ENCODE assay signal across 9 cellular contexts in the genomic region with DNA sequence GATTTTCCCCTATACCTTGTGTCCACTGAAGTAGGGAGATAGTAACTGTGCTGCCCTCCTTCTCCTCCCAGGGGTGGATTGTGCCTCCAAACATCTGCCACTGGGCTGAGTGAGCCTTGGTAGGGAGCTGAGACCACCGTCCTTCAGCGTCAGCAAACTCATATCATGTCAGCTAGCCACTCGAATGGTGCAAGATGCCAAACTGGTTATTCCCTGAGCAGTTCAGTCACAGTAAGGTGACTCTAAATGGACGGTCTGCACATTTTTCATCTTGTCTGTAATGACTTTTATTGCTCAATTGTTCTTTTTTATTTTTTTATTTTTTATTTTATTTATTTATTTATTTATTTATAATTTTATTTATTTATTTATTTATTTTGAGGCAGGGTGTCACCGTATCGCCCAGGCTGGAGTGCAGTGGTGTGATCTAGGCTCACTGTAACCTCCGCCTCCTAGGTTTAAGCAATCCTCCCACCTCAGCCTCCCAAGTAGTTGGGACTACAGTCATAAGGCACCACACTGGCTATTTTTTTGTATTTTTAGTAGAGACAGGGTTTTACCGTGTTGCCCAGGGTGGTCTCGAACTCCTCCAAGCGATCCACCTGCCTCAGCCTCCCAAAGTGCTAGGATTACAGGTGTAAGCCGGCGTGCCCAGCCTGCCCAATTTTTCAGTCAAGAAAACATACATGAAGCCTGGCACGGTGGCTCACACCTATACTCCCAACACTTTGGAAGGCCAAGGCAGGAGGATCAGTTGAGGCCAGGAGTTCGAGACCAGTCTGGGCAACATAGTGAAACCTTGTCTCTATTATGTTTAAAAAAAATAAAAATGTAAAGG. TPM values are rescaled to one million over a fixed set of nuclear protein-coding genes. Genes with fewer than 3 reads are reported as not detected.
DNase-seq lines count a peak whose midpoint lies in the region; ATAC-seq and TF ChIP-seq lines count a peak whose summit lies in the region.
"Had no signal": no experiment of that assay in that cellular context is flagged by ENCODE, and none has a peak within 500 bp of the region (broad histone marks: within the 10 kb centered on the region; RNA-seq: fewer than 3 reads in every experiment).

No MANE protein-coding gene starts in this region.

- TF ChIP-seq CTCF in HEK293 (tag by site-specific recombination; IDR thresholded peaks at IDR 0.05) (no peak), right atrium auricular region (IDR thresholded peaks at IDR 0.05) (no peak), glutamatergic neuron (IDR thresholded peaks at IDR 0.05; ENCODE audit: partially characterized antibody, unreplicated experiment) (no peak)
- no peak for TF ChIP-seq CTCF in activated CD8-positive, alpha-beta T cell treated with anti-CD3 and anti-CD28 coated beads for 36 hours (IDR thresholded peaks at IDR 0.05)

- no peak for ATAC-seq in activated CD8-positive, alpha-beta T cell treated with anti-CD3 and anti-CD28 coated beads for 36 hours
- ATAC-seq in stimulated activated effector memory CD8-positive, alpha-beta T cell treated with anti-CD3 and anti-CD28 coated beads, Interleukin-12 subunit alpha, Interleukin-12 subunit beta, amount 100 ng/mL, for 72 hours = no peak
- ATAC-seq in HG03460 (IDR thresholded peaks at IDR 0.05; ENCODE audit: unreplicated experiment) = no peak

- H3K27me3 Mint-ChIP-seq in activated CD8-positive, alpha-beta T cell treated with anti-CD3 and anti-CD28 coated beads for 36 hours = no peaks in the 10 kb centered on the region
- H3K27me3 Mint-ChIP-seq in glutamatergic neuron (ENCODE audit: unreplicated experiment) = no peaks in the 10 kb centered on the region

- peaks cover 51% of the 10 kb centered on the region for H3K4me1 Mint-ChIP-seq in activated CD8-positive, alpha-beta T cell treated with anti-CD3 and anti-CD28 coated beads for 36 hours (ENCODE audit: low read depth)
- H3K4me1 Mint-ChIP-seq in stimulated activated effector memory CD8-positive, alpha-beta T cell treated with anti-CD3 and anti-CD28 coated beads, Interleukin-12 subunit alpha, Interleukin-12 subunit beta, amount 100 ng/mL, for 72 hours = peaks cover 37% of the 10 kb centered on the region
- no peaks in the 10 kb centered on the region for H3K4me1 Mint-ChIP-seq in glutamatergic neuron (ENCODE audit: low read depth, unreplicated experiment)

- H3K9me3 ChIP-seq in HEK293 (ENCODE audit: control insufficient read depth, insufficient read depth, low read depth, low read length) = no peaks in the 10 kb centered on the region
- H3K9me3 ChIP-seq in right atrium auricular region = no peaks in the 10 kb centered on the region

- CTCF ChIA-PET in HEK293 (lab: Yijun Ruan, JAX) = interaction anchor here (0.6 kb wide), 1 partner anchor 17 kb away, joined by 4 read pairs; no protein-coding TSS in a partner anchor
- CTCF ChIA-PET in activated CD8-positive, alpha-beta T cell treated with anti-CD3 and anti-CD28 coated beads for 36 hours (lab: Charles Lee) = interaction anchor here (1.3 to 15.2 kb wide), 3 partner anchors 8 to 41 kb away, joined by 4 to 215 read pairs (median 15); no protein-coding TSS in a partner anchor

- no peaks in the 10 kb centered on the region for H3K36me3 ChIP-seq in HEK293 (ENCODE audit: control insufficient read depth in 2 of 2, insufficient read depth in 1 of 2, low read length in 2 of 2)
- no peaks in the 10 kb centered on the region for H3K36me3 ChIP-seq in right atrium auricular region
- H3K36me3 ChIP-seq: cardiac muscle cell had no signal

- peak overlapping the region; percentile 81 for H3K4me3 Mint-ChIP-seq in activated CD8-positive, alpha-beta T cell treated with anti-CD3 and anti-CD28 coated beads for 36 hours
- peak overlapping the region; percentile 80 for H3K4me3 Mint-ChIP-seq in stimulated activated effector memory CD8-positive, alpha-beta T cell treated with anti-CD3 and anti-CD28 coated beads, Interleukin-12 subunit alpha, Interleukin-12 subunit beta, amount 100 ng/mL, for 72 hours
- no peak overlapping the region for H3K4me3 Mint-ChIP-seq in glutamatergic neuron (ENCODE audit: unreplicated experiment)

- H3K4me3 ChIP-seq in HEK293 (ENCODE audit: low read depth, low read length) = no peak overlapping the region
- H3K4me3 ChIP-seq in right atrium auricular region = no peak overlapping the region
- H3K4me3 ChIP-seq: cardiac muscle cell had no signal

- POLR2A ChIA-PET in HEK293 (lab: Yijun Ruan, JAX) = no interaction called here
- POLR2A ChIA-PET in activated CD8-positive, alpha-beta T cell treated with anti-CD3 and anti-CD28 coated beads for 36 hours (lab: Charles Lee) = interaction anchor here (0.6 to 28.8 kb wide), 5 partner anchors 12 to 467 kb away, joined by 3 to 955 read pairs (median 6); partner anchors contain the start of gene MXD1

- peak overlapping the region; percentile 95 for H3K27ac Mint-ChIP-seq in activated CD8-positive, alpha-beta T cell treated with anti-CD3 and anti-CD28 coated beads for 36 hours
- H3K27ac Mint-ChIP-seq in stimulated activated effector memory CD8-positive, alpha-beta T cell treated with anti-CD3 and anti-CD28 coated beads, Interleukin-12 subunit alpha, Interleukin-12 subunit beta, amount 100 ng/mL, for 72 hours = peak overlapping the region; percentile 96
- no peak overlapping the region for H3K27ac Mint-ChIP-seq in glutamatergic neuron (ENCODE audit: unreplicated experiment)

- no peaks in the 10 kb centered on the region for H3K4me1 ChIP-seq in HEK293 (ENCODE audit: control insufficient read depth, insufficient read depth, low read length)
- peaks cover 0 to 17% of the 10 kb centered on the region in 2 donors for H3K4me1 ChIP-seq in right atrium auricular region

- no peak for DNase-seq in activated CD8-positive, alpha-beta T cell treated with anti-CD3 and anti-CD28 coated beads for 36 hours
- DNase-seq in right atrium auricular region (ENCODE audit: low spot score) (no peak), GF-D8 (lab: John Stamatoyannopoulos, UW) (no peak), glutamatergic neuron (no peak), posterior vena cava (ENCODE audit: low spot score) (no peak)
- no peak for DNase-seq in stimulated activated effector memory CD8-positive, alpha-beta T cell treated with anti-CD3 and anti-CD28 coated beads, Interleukin-12 subunit alpha, Interleukin-12 subunit beta, amount 100 ng/mL, for 72 hours (ENCODE audit: low spot score in 2 of 2)

- H3K27ac ChIP-seq in HEK293 (ENCODE audit: extremely low read depth, low read depth, low read length) (peak overlapping the region; percentile 31; the same call in 1 of the 2 replicates), right atrium auricular region (peak overlapping the region; percentile 67 to 81)
- H3K27ac ChIP-seq: cardiac muscle cell had no signal

- peaks cover 26% of the 10 kb centered on the region for H3K36me3 Mint-ChIP-seq in activated CD8-positive, alpha-beta T cell treated with anti-CD3 and anti-CD28 coated beads for 36 hours (ENCODE audit: low read depth)
- H3K36me3 Mint-ChIP-seq in stimulated activated effector memory CD8-positive, alpha-beta T cell treated with anti-CD3 and anti-CD28 coated beads, Interleukin-12 subunit alpha, Interleukin-12 subunit beta, amount 100 ng/mL, for 72 hours = no peaks in the 10 kb centered on the region
- no peaks in the 10 kb centered on the region for H3K36me3 Mint-ChIP-seq in glutamatergic neuron (ENCODE audit: unreplicated experiment)

- intact Hi-C loops in activated CD8-positive, alpha-beta T cell treated with anti-CD3 and anti-CD28 coated beads for 36 hours (cut with micrococcal nuclease) = no loop called here
- intact Hi-C loops in posterior vena cava (cut with DNase I) = no loop called here

- no peaks in the 10 kb centered on the region for H3K9me3 Mint-ChIP-seq in activated CD8-positive, alpha-beta T cell treated with anti-CD3 and anti-CD28 coated beads for 36 hours
- H3K9me3 Mint-ChIP-seq in stimulated activated effector memory CD8-positive, alpha-beta T cell treated with anti-CD3 and anti-CD28 coated beads, Interleukin-12 subunit alpha, Interleukin-12 subunit beta, amount 100 ng/mL, for 72 hours = no peaks in the 10 kb centered on the region
- H3K9me3 Mint-ChIP-seq in glutamatergic neuron (ENCODE audit: unreplicated experiment) = no peaks in the 10 kb centered on the region

- no peaks in the 10 kb centered on the region for H3K27me3 ChIP-seq in right atrium auricular region
- H3K27me3 ChIP-seq: cardiac muscle cell had no signal

TF ChIP-seq in HEK293, 187 proteins besides CTCF, POLR2A, EP300 and RAD21 (continues in another document):
- TF ChIP-seq ZBTB11 (tag by site-specific recombination; conservative IDR thresholded peaks at IDR 0.05; ENCODE audit: low read depth) = peak; percentile 37; the same call in 1 of the 2 replicates
- no peak for TF ChIP-seq KLF9 (tag by site-specific recombination; IDR thresholded peaks at IDR 0.05; ENCODE audit: low read depth)
- no peak for TF ChIP-seq SP7 (tag by site-specific recombination; IDR thresholded peaks at IDR 0.05)

RNA-seq across cellular contexts. Expression of gene PCBP1, which starts 8.8 kb away (rescaled TPM):
- 100 to 1,000 TPM; 470 to 489 TPM for total RNA-seq in activated CD8-positive, alpha-beta T cell treated with anti-CD3 and anti-CD28 coated beads for 36 hours
- 100 to 1,000 TPM; 121 to 147 TPM for total RNA-seq in right atrium auricular region
- total RNA-seq in glutamatergic neuron (ENCODE audit: unreplicated experiment) = 301 TPM
- total RNA-seq in posterior vena cava = 100 to 1,000 TPM; 238 to 269 TPM
